In genomic region chr7:43729214-43729923, GRCh38 we compare ENCODE assay signal across 8 cellular contexts.
DNase-seq lines count a peak whose midpoint lies in the region; ATAC-seq lines count a peak whose summit lies in the region.

A gene with protein sequence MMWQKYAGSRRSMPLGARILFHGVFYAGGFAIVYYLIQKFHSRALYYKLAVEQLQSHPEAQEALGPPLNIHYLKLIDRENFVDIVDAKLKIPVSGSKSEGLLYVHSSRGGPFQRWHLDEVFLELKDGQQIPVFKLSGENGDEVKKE (minus strand): TSS chr7:43729523. CDS start chr7:43648614, 80,909 bp downstream.

- ATAC-seq in GM19035 (IDR thresholded peaks at IDR 0.05; ENCODE audit: unreplicated experiment) (peak; percentile 85), HG03342 (IDR thresholded peaks at IDR 0.05; ENCODE audit: unreplicated experiment) (peak; percentile 78)
- peak; percentile 97 to 98 for ATAC-seq in activated CD4-positive, CD25-positive, alpha-beta regulatory T cell treated with anti-CD3 and anti-CD28 coated beads, Interleukin-2, amount 50 U/mL, for 24 hours
- ATAC-seq in central memory CD8-positive, alpha-beta T cell (replicated peaks; ENCODE audit: extremely low read depth, poor library complexity, severe bottlenecking), result peak; percentile 92

- H3K27ac Mint-ChIP-seq in central memory CD8-positive, alpha-beta T cell (ENCODE audit: low read depth), result peak within 1 kb of the TSS; percentile 65

- no peaks in the 10 kb centered on the region for H3K9me3 Mint-ChIP-seq in central memory CD8-positive, alpha-beta T cell

- peak; percentile 74 to 76 for DNase-seq in AML-193 (lab: John Stamatoyannopoulos, UW)
- peak; percentile 67 to 94 for DNase-seq in NCI-H446 (lab: John Stamatoyannopoulos, UW)
- DNase-seq in central memory CD8-positive, alpha-beta T cell (ENCODE audit: low spot score in 2 of 2), result peak; percentile 65 to 68
- DNase-seq in islet precursor cell, result peak; percentile 93
- DNase-seq in stimulated activated CD4-positive, alpha-beta T cell treated with anti-CD3 and anti-CD28 coated beads, Interleukin-12 subunit alpha, Interleukin-12 subunit beta, amount 100 ng/mL, for 4 hours, result peak; percentile 76

- H3K4me3 Mint-ChIP-seq in central memory CD8-positive, alpha-beta T cell, result peak within 1 kb of the TSS; percentile 92

- no peaks in the 10 kb centered on the region for H3K27me3 Mint-ChIP-seq in central memory CD8-positive, alpha-beta T cell

- peaks cover 34% of the 10 kb centered on the region for H3K4me1 Mint-ChIP-seq in central memory CD8-positive, alpha-beta T cell

- H3K36me3 Mint-ChIP-seq in central memory CD8-positive, alpha-beta T cell (ENCODE audit: insufficient read depth), result peaks cover 4% of the 10 kb centered on the region

Comparison
In these comparisons a context has a peak if more than half of its experiments do, and no peak if none do; other contexts are left out.
1. Peak in every context shown above with its lines: DNase-seq and ATAC-seq.